16 cellular contexts compared by ENCODE assay signal in the genomic region with DNA sequence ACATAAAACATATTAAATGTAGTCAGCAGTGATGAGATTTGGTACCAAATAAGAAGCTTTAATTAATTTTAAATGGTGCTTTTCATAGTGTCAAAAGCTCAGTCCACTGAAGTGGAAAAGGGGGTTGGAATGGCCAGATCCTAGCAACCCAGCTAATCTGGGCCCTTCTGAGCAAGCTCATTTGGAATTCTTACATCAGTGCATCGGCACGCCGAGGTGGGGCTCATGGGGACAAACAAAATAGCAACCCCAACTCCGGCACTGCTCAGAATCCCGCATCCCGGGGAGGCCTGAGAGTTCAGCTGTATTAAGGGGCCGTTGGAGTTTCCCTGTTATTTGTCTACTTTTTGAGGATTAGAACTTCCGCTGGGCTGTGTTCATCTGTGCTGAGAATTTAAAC.
A peak's percentile ranks its signal among the peaks of the same experiment; 100 is the strongest.
DNase-seq lines count a peak whose midpoint lies in the region; ATAC-seq and TF ChIP-seq lines count a peak whose summit lies in the region.
"Had no signal": no experiment of that assay in that cellular context is flagged by ENCODE, and none has a peak within 500 bp of the region (broad histone marks: within the 10 kb centered on the region; RNA-seq: fewer than 3 reads in every experiment).

No MANE protein-coding gene starts in this region.

- H3K36me3 Mint-ChIP-seq in neural crest cell (ENCODE audit: low read depth), result no peaks in the 10 kb centered on the region

- no peaks in the 10 kb centered on the region for H3K9me3 ChIP-seq in right cardiac atrium (ENCODE audit: control insufficient read depth, low read length)
- H3K9me3 ChIP-seq: Caco-2 had no signal

- TF ChIP-seq CTCF in neural crest cell (conservative IDR thresholded peaks at IDR 0.05), result no peak

- intact Hi-C loops in right cardiac atrium (cut with DNase I), result no loop called here

- 45% methylated on average over 8 of the region's 8 CpGs for WGBS in right cardiac atrium

- no peak overlapping the region for H3K4me3 ChIP-seq in right cardiac atrium (ENCODE audit: low read length)

- H3K9me3 Mint-ChIP-seq in neural crest cell, result no peaks in the 10 kb centered on the region

- no peaks in the 10 kb centered on the region for H3K4me1 ChIP-seq in right cardiac atrium (ENCODE audit: control insufficient read depth, insufficient read depth, low read length)
- H3K4me1 ChIP-seq: Caco-2 had no signal

- ATAC-seq in right cardiac atrium (no peak), HG03175 (IDR thresholded peaks at IDR 0.05; ENCODE audit: unreplicated experiment) (no peak)
- ATAC-seq: T-helper 17 cell had no signal

- H3K4me3 Mint-ChIP-seq in neural crest cell, result peak overlapping the region; percentile 66
- H3K4me3 Mint-ChIP-seq: T-helper 17 cell had no signal

- peaks cover 55% of the 10 kb centered on the region for H3K4me1 Mint-ChIP-seq in neural crest cell
- H3K4me1 Mint-ChIP-seq: T-helper 17 cell had no signal

- no peaks in the 10 kb centered on the region for H3K27me3 ChIP-seq in right cardiac atrium (ENCODE audit: control insufficient read depth, insufficient read depth)

- H3K27ac Mint-ChIP-seq in neural crest cell (ENCODE audit: unreplicated experiment), result peak overlapping the region; percentile 99
- H3K27ac Mint-ChIP-seq: T-helper 17 cell had no signal

- H3K27me3 Mint-ChIP-seq in neural crest cell (ENCODE audit: low read depth), result no peaks in the 10 kb centered on the region
- H3K27me3 Mint-ChIP-seq: T-helper 17 cell had no signal

- DNase-seq in Ammon's horn (ENCODE audit: low spot score), result peak; percentile 80
- peak in 53 of 58 donors; percentile 12 to 85 (median 52) for DNase-seq in anterior cingulate cortex (lab: John Stamatoyannopoulos, UW)
- peak; percentile 20 to 59 (median 51) for DNase-seq in right cardiac atrium
- DNase-seq in neural crest cell (ENCODE audit: low read depth, low spot score), result peak; percentile 57
- DNase-seq in GM03348 (ENCODE audit: low spot score), result no peak
- no peak for DNase-seq in GDM1 (lab: John Stamatoyannopoulos, UW)
- no peak for DNase-seq in occipital lobe (lab: John Stamatoyannopoulos, UW)
- DNase-seq: activated CD4-positive, alpha-beta T cell treated with anti-CD3 and anti-CD28 coated beads, Interleukin-2, amount 50 U/mL, for 1 hour; activated T-cell treated with anti-CD3 and anti-CD28 coated beads, Interleukin-2, amount 50 U/mL, for 48 hours; Caco-2; Kasumi-1; NCI-H187; NCI-H774; T-helper 17 cell had no signal

- H3K27ac ChIP-seq in right cardiac atrium (ENCODE audit: low read length), result no peak overlapping the region
- H3K27ac ChIP-seq: RWPE1 had no signal

Comparison
In these comparisons a context has a peak if more than half of its experiments do, and no peak if none do; other contexts are left out.
1. DNase-seq: peak in Ammon's horn (single experiment), anterior cingulate cortex (53 of 58), right cardiac atrium (3 of 3) and neural crest cell (single experiment); none in GM03348 (single experiment), GDM1 (single experiment) and occipital lobe (single experiment).